In genomic region chr18:54975598-54975997, GRCh38 we compare ENCODE assay signal across 32 cellular contexts. TPM values are rescaled to one million over a fixed set of nuclear protein-coding genes. Genes with fewer than 3 reads are reported as not detected.
"Had no signal": no experiment of that assay in that cellular context is flagged by ENCODE, and none has a peak within 500 bp of the region (broad histone marks: within the 10 kb centered on the region; RNA-seq: fewer than 3 reads in every experiment).

No MANE protein-coding gene starts in this region.

- DNase-seq: activated CD4-positive, alpha-beta memory T cell treated with anti-CD3 and anti-CD28 coated beads for 36 hours; activated CD4-positive, alpha-beta T cell treated with anti-CD3 and anti-CD28 coated beads, Interleukin-2, amount 10 ng/mL, durations not matched to agents 24 days and 14 days; activated CD4-positive, CD25-positive, alpha-beta regulatory T cell treated with anti-CD3 and anti-CD28 coated beads, Interleukin-2, amount 50 U/mL, for 72 hours; activated CD8-positive, alpha-beta memory T cell treated with anti-CD3 and anti-CD28 coated beads, Interleukin-2, amount 50 U/mL, for 48 hours; activated gamma-delta T cell treated with Interleukin-2 at 50 U/mL for 16 hours; activated naive CD4-positive, alpha-beta T cell treated with anti-CD3 and anti-CD28 coated beads, Interleukin-2, amount 50 U/mL, for 16 hours; activated T-cell treated with anti-CD3 and anti-CD28 coated beads, Interleukin-2, amount 50 U/mL, for 24 hours; amygdala; caudate nucleus; cortex of kidney; effector memory CD8-positive, alpha-beta T cell; erythroblast; head of caudate nucleus; hippocampal formation; immature natural killer cell; ovary; retina; sigmoid colon; small intestine; stimulated activated CD4-positive, alpha-beta T cell treated with anti-CD3 and anti-CD28 coated beads, Interleukin-4, amount 100 ng/mL, for 24 hours; stimulated activated naive CD8-positive, alpha-beta T cell treated with anti-CD3 and anti-CD28 coated beads, Interleukin-15, amount 100 ng/mL, for 72 hours; substantia nigra; T-helper 17 cell had no signal

- H3K4me3 ChIP-seq: ovary, sigmoid colon, vagina had no signal

- ATAC-seq: activated T-helper 17 cell treated with anti-CD3 and anti-CD28 coated beads, Interleukin-2, amount 50 U/mL, for 72 hours; effector memory CD8-positive, alpha-beta T cell; natural killer cell treated with Interleukin-12 subunit alpha and Interleukin-12 subunit beta and Interleukin-15 and Interleukin-18, amount 100 ng/mL, for 72 hours; stimulated activated effector memory CD8-positive, alpha-beta T cell treated with anti-CD3 and anti-CD28 coated beads, Interleukin-12 subunit alpha, Interleukin-12 subunit beta, amount 100 ng/mL, for 72 hours; stimulated activated naive CD8-positive, alpha-beta T cell treated with anti-CD3 and anti-CD28 coated beads, Interleukin-15, amount 100 ng/mL, for 72 hours; T-helper 17 cell had no signal

- H3K36me3 Mint-ChIP-seq: activated CD4-positive, alpha-beta memory T cell treated with anti-CD3 and anti-CD28 coated beads for 36 hours; immature natural killer cell; memory B cell; natural killer cell treated with Interleukin-12 subunit alpha and Interleukin-12 subunit beta and Interleukin-15 and Interleukin-18, amount 100 ng/mL, for 72 hours; stimulated activated effector memory CD8-positive, alpha-beta T cell treated with anti-CD3 and anti-CD28 coated beads, Interleukin-12 subunit alpha, Interleukin-12 subunit beta, amount 100 ng/mL, for 72 hours; type B pancreatic cell had no signal

- H3K36me3 ChIP-seq: ovary, sigmoid colon, vagina had no signal

- H3K9me3 Mint-ChIP-seq: activated CD4-positive, alpha-beta memory T cell treated with anti-CD3 and anti-CD28 coated beads for 36 hours; activated CD4-positive, alpha-beta T cell treated with anti-CD3 and anti-CD28 coated beads, Interleukin-2, amount 10 ng/mL, durations not matched to agents 24 days and 14 days; activated T-cell treated with anti-CD3 and anti-CD28 coated beads, Interleukin-2, amount 50 U/mL, for 24 hours; activated T-helper 17 cell treated with anti-CD3 and anti-CD28 coated beads, Interleukin-2, amount 50 U/mL, for 72 hours; effector memory CD8-positive, alpha-beta T cell; natural killer cell treated with Interleukin-12 subunit alpha and Interleukin-12 subunit beta and Interleukin-15 and Interleukin-18, amount 100 ng/mL, for 72 hours; stimulated activated effector memory CD8-positive, alpha-beta T cell treated with anti-CD3 and anti-CD28 coated beads, Interleukin-12 subunit alpha, Interleukin-12 subunit beta, amount 100 ng/mL, for 72 hours; stimulated activated naive CD8-positive, alpha-beta T cell treated with anti-CD3 and anti-CD28 coated beads, Interleukin-15, amount 100 ng/mL, for 72 hours; type B pancreatic cell had no signal

- H3K27ac ChIP-seq: ovary, sigmoid colon, vagina had no signal

- H3K4me1 ChIP-seq: sigmoid colon, vagina had no signal

- H3K4me1 Mint-ChIP-seq: activated CD4-positive, alpha-beta T cell treated with anti-CD3 and anti-CD28 coated beads, Interleukin-2, amount 10 ng/mL, durations not matched to agents 24 days and 14 days; activated T-helper 17 cell treated with anti-CD3 and anti-CD28 coated beads, Interleukin-2, amount 50 U/mL, for 72 hours; immature natural killer cell; memory B cell; stimulated activated effector memory CD8-positive, alpha-beta T cell treated with anti-CD3 and anti-CD28 coated beads, Interleukin-12 subunit alpha, Interleukin-12 subunit beta, amount 100 ng/mL, for 72 hours; stimulated activated naive CD8-positive, alpha-beta T cell treated with anti-CD3 and anti-CD28 coated beads, Interleukin-15, amount 100 ng/mL, for 72 hours; T-helper 17 cell had no signal

- H3K27me3 Mint-ChIP-seq: activated CD4-positive, alpha-beta memory T cell treated with anti-CD3 and anti-CD28 coated beads for 36 hours; activated T-helper 17 cell treated with anti-CD3 and anti-CD28 coated beads, Interleukin-2, amount 50 U/mL, for 72 hours; memory B cell; progenitor cell of endocrine pancreas; type B pancreatic cell had no signal

- H3K27ac Mint-ChIP-seq: activated CD4-positive, alpha-beta memory T cell treated with anti-CD3 and anti-CD28 coated beads for 36 hours; activated CD4-positive, alpha-beta T cell treated with anti-CD3 and anti-CD28 coated beads, Interleukin-2, amount 10 ng/mL, durations not matched to agents 24 days and 14 days; activated T-cell treated with anti-CD3 and anti-CD28 coated beads, Interleukin-2, amount 50 U/mL, for 24 hours; activated T-helper 17 cell treated with anti-CD3 and anti-CD28 coated beads, Interleukin-2, amount 50 U/mL, for 72 hours; effector memory CD8-positive, alpha-beta T cell; immature natural killer cell; memory B cell; natural killer cell treated with Interleukin-12 subunit alpha and Interleukin-12 subunit beta and Interleukin-15 and Interleukin-18, amount 100 ng/mL, for 72 hours; progenitor cell of endocrine pancreas; stimulated activated effector memory CD8-positive, alpha-beta T cell treated with anti-CD3 and anti-CD28 coated beads, Interleukin-12 subunit alpha, Interleukin-12 subunit beta, amount 100 ng/mL, for 72 hours; T-helper 17 cell; type B pancreatic cell had no signal

- H3K4me3 Mint-ChIP-seq: activated CD4-positive, alpha-beta memory T cell treated with anti-CD3 and anti-CD28 coated beads for 36 hours; activated CD4-positive, alpha-beta T cell treated with anti-CD3 and anti-CD28 coated beads, Interleukin-2, amount 10 ng/mL, durations not matched to agents 24 days and 14 days; activated T-cell treated with anti-CD3 and anti-CD28 coated beads, Interleukin-2, amount 50 U/mL, for 24 hours; activated T-helper 17 cell treated with anti-CD3 and anti-CD28 coated beads, Interleukin-2, amount 50 U/mL, for 72 hours; effector memory CD8-positive, alpha-beta T cell; immature natural killer cell; memory B cell; natural killer cell treated with Interleukin-12 subunit alpha and Interleukin-12 subunit beta and Interleukin-15 and Interleukin-18, amount 100 ng/mL, for 72 hours; stimulated activated effector memory CD8-positive, alpha-beta T cell treated with anti-CD3 and anti-CD28 coated beads, Interleukin-12 subunit alpha, Interleukin-12 subunit beta, amount 100 ng/mL, for 72 hours; stimulated activated naive CD8-positive, alpha-beta T cell treated with anti-CD3 and anti-CD28 coated beads, Interleukin-15, amount 100 ng/mL, for 72 hours; T-helper 17 cell; type B pancreatic cell had no signal

- H3K9me3 ChIP-seq: ovary, sigmoid colon, vagina had no signal

- H3K27me3 ChIP-seq: ovary, sigmoid colon, vagina had no signal

RNA-seq across cellular contexts. Expression of gene CCDC68, which starts 16.3 kb away (rescaled TPM):
- total RNA-seq: activated CD4-positive, alpha-beta memory T cell treated with anti-CD3 and anti-CD28 coated beads for 36 hours; activated CD4-positive, alpha-beta T cell treated with anti-CD3 and anti-CD28 coated beads, Interleukin-2, amount 10 ng/mL, durations not matched to agents 24 days and 14 days; chondrocyte; mononuclear cell; T-helper 17 cell had no signal
- polyA plus RNA-seq: immature natural killer cell had no signal
